ENCODE assay signal across 17 cellular contexts in the genomic region with DNA sequence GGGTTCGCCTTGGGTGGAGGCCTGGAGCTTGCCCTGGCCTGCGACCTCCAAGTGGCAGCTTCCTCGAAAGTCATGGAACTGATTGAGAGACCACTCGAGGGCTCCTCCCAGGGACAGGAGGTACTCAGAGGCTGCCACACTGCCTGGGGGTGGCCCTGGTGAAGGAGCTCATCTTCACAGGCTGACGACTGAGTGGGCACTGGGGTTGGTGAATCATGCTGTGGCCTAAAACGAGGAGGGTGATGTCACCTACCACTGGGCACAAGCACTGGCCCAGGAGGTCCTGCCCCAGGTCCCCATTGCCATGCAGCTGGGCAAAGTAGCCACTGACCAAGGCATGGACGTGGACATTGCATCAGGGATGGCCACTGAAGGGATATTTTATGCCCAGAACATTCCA.
"Had no signal": no experiment of that assay in that cellular context is flagged by ENCODE, and none has a peak within 500 bp of the region (broad histone marks: within the 10 kb centered on the region; RNA-seq: fewer than 3 reads in every experiment).

No MANE protein-coding gene starts in this region.

- DNase-seq: dermis blood vessel endothelial cell; heart right ventricle; hypothalamus; kidney glomerular epithelial cell; mucosa of descending colon; naive thymus-derived CD8-positive, alpha-beta T cell; posterior cingulate gyrus; sigmoid colon; stimulated activated CD4-positive, alpha-beta T cell treated with anti-CD3 and anti-CD28 coated beads, Interleukin-2, amount 100 ng/mL, for 24 hours; stimulated activated CD4-positive, alpha-beta T cell treated with anti-CD3 and anti-CD28 coated beads, Interleukin-4, amount 100 ng/mL, for 4 hours; stimulated activated naive CD4-positive, alpha-beta T cell; thyroid gland; uterus had no signal

- H3K27ac ChIP-seq: heart right ventricle, right atrium auricular region, sigmoid colon, skin epidermis, suprapubic skin, thyroid gland, upper lobe of left lung, uterus had no signal

- H3K27ac Mint-ChIP-seq: naive thymus-derived CD8-positive, alpha-beta T cell had no signal

- H3K4me3 ChIP-seq: heart right ventricle, mucosa of descending colon, right atrium auricular region, sigmoid colon, skin epidermis, suprapubic skin, thyroid gland, upper lobe of left lung, uterus had no signal

- H3K27me3 ChIP-seq: heart right ventricle, right atrium auricular region, sigmoid colon, suprapubic skin, thyroid gland, upper lobe of left lung, uterus had no signal

- H3K27me3 Mint-ChIP-seq: naive thymus-derived CD8-positive, alpha-beta T cell had no signal

- H3K9me3 Mint-ChIP-seq: naive thymus-derived CD8-positive, alpha-beta T cell had no signal

- H3K4me3 Mint-ChIP-seq: naive thymus-derived CD8-positive, alpha-beta T cell had no signal

- H3K9me3 ChIP-seq: heart right ventricle, mucosa of descending colon, right atrium auricular region, sigmoid colon, suprapubic skin, thyroid gland, upper lobe of left lung, uterus had no signal

- ATAC-seq: mucosa of descending colon; naive thymus-derived CD8-positive, alpha-beta T cell had no signal

- H3K4me1 ChIP-seq: right atrium auricular region had no signal

- H3K36me3 ChIP-seq: heart right ventricle, right atrium auricular region, sigmoid colon, suprapubic skin, thyroid gland, upper lobe of left lung, uterus had no signal
